ENCODE assay signal across 22 cellular contexts in genomic region chr10:128571745-128572144, GRCh38.
DNase-seq lines count a peak whose midpoint lies in the region; ATAC-seq and TF ChIP-seq lines count a peak whose summit lies in the region.
"Had no signal": no experiment of that assay in that cellular context is flagged by ENCODE, and none has a peak within 500 bp of the region (broad histone marks: within the 10 kb centered on the region; RNA-seq: fewer than 3 reads in every experiment).

No MANE protein-coding gene starts in this region.

- intact Hi-C loops in HCT116 (cut with micrococcal nuclease), result no loop called here

- H3K4me1 ChIP-seq in HCT116 (ENCODE audit: control insufficient read depth in 1 of 2, insufficient read depth in 2 of 2, low read length in 2 of 2) (no peaks in the 10 kb centered on the region), tibial nerve (no peaks in the 10 kb centered on the region)

- H3K9me3 ChIP-seq in HCT116 (ENCODE audit: control insufficient read depth in 1 of 2, insufficient read depth in 1 of 2, low read depth in 1 of 2, low read length in 2 of 2) (no peaks in the 10 kb centered on the region), tibial nerve (no peaks in the 10 kb centered on the region)

- TF ChIP-seq CTCF in HCT116 (IDR thresholded peaks at IDR 0.05 in 2 of 3, conservative IDR thresholded peaks at IDR 0.05 in 1 of 3; ENCODE audit: borderline replicate concordance in 1 of 3, insufficient read depth in 1 of 3, low read depth in 2 of 3, low read length in 2 of 3), result peak; percentile 17 to 51 (median 49); a peak in 5 of 6 replicates
- no peak for TF ChIP-seq CTCF in glutamatergic neuron (IDR thresholded peaks at IDR 0.05; ENCODE audit: partially characterized antibody, unreplicated experiment)
- TF ChIP-seq CTCF in nephron (IDR thresholded peaks at IDR 0.05; ENCODE audit: unreplicated experiment in 3 of 3), result no peak
- TF ChIP-seq CTCF in type B pancreatic cell (conservative IDR thresholded peaks at IDR 0.05), result peak; percentile 28
- TF ChIP-seq CTCF in tibial nerve (IDR thresholded peaks at IDR 0.05), result no peak

- TF ChIP-seq RAD21 in HCT116 (IDR thresholded peaks at IDR 0.05; ENCODE audit: low read depth), result peak; percentile 49

- H3K9me2 ChIP-seq in HCT116 (ENCODE audit: insufficient read depth), result no peaks in the 10 kb centered on the region

- POLR2A ChIA-PET in HCT116 (lab: Charles Lee), result no interaction called here

- H3K27me3 ChIP-seq in HCT116 (ENCODE audit: insufficient read depth, low read length) (peaks cover 88% of the 10 kb centered on the region), tibial nerve (no peaks in the 10 kb centered on the region)

- H3K4me3 ChIP-seq in HCT116 (replicated peaks in 1 of 2; ENCODE audit: low read depth in 1 of 2, low read length in 2 of 2) (no peak overlapping the region), tibial nerve (no peak overlapping the region)
- H3K4me3 ChIP-seq: GM23248 had no signal

- ATAC-seq in HCT116, result peak; percentile 69
- no peak for ATAC-seq in GM19455 (IDR thresholded peaks at IDR 0.05; ENCODE audit: unreplicated experiment)
- ATAC-seq: HepG2, SK-N-SH treated with all-trans-retinoic acid at 6 μM for 48 hours had no signal

- no peak overlapping the region for H3K9ac ChIP-seq in HCT116 (ENCODE audit: low read length)
- H3K9ac ChIP-seq: GM23248, KMS-11 had no signal

- in situ Hi-C loops in G401 (cut with HindIII; ENCODE audit: low sequenced_read_pairs), result no loop called here

- H3K27ac Mint-ChIP-seq in glutamatergic neuron (ENCODE audit: unreplicated experiment) (peak overlapping the region; percentile 82), nephron (peak overlapping the region; percentile 24 to 67 (median 61)), type B pancreatic cell (peak overlapping the region; percentile 14)
- H3K27ac Mint-ChIP-seq: HFFc6 had no signal

- CTCF ChIA-PET in HCT116 (lab: Charles Lee), result interaction anchor here (1.3 kb wide), 1 partner anchor 43 kb away, joined by 3 read pairs; no protein-coding TSS in a partner anchor

- 44 to 46% methylated on average over 3 of the region's 3 CpGs for WGBS in tibial nerve, 2 donors

- no peaks in the 10 kb centered on the region for H3K79me2 ChIP-seq in HCT116 (ENCODE audit: insufficient read depth, low read length)

- H3K27ac ChIP-seq in HCT116 (ENCODE audit: low read depth, low read length) (no peak overlapping the region), tibial nerve (no peak overlapping the region)
- H3K27ac ChIP-seq: C4-2B, GM23248, KMS-11 had no signal

- H3K9me3 Mint-ChIP-seq in glutamatergic neuron (ENCODE audit: unreplicated experiment), result peaks cover 18% of the 10 kb centered on the region
- no peaks in the 10 kb centered on the region for H3K9me3 Mint-ChIP-seq in nephron
- peaks cover 4% of the 10 kb centered on the region for H3K9me3 Mint-ChIP-seq in type B pancreatic cell

- no peaks in the 10 kb centered on the region for H4K20me1 ChIP-seq in HCT116 (ENCODE audit: insufficient read depth)

- RAD21 ChIA-PET in HCT116 (lab: Charles Lee; ENCODE audit: low non-redundant PET in 1 of 2, low total read pairs in 2 of 2, uncharacterized antibody in 2 of 2, unreplicated experiment in 2 of 2), result no interaction called here

- TF ChIP-seq POLR2A in HCT116 (IDR thresholded peaks at IDR 0.05; ENCODE audit: borderline replicate concordance, extremely low read depth, insufficient read depth, insufficient read length), result no peak
- no peak for TF ChIP-seq POLR2A in tibial nerve (IDR thresholded peaks at IDR 0.05)

- H3K4me3 Mint-ChIP-seq in glutamatergic neuron (ENCODE audit: unreplicated experiment) (peak overlapping the region; percentile 15), nephron (peak overlapping the region in 1 of 3 experiments; percentile 11), type B pancreatic cell (no peak overlapping the region)
- H3K4me3 Mint-ChIP-seq: HFFc6 had no signal

- no TSS peak for BruUV-seq in HCT116 (replicated peaks; lab: Mats Ljungman, UMichigan)

- peaks cover 65% of the 10 kb centered on the region for H3K4me1 Mint-ChIP-seq in glutamatergic neuron (ENCODE audit: low read depth, unreplicated experiment)
- peaks cover 74% of the 10 kb centered on the region for H3K4me1 Mint-ChIP-seq in nephron
- peaks cover 36% of the 10 kb centered on the region for H3K4me1 Mint-ChIP-seq in type B pancreatic cell (ENCODE audit: unreplicated experiment)

- DNase-seq in HCT116 (ENCODE audit: low read depth, low spot score) (no peak), glutamatergic neuron (no peak), type B pancreatic cell (ENCODE audit: extremely low spot score, unreplicated experiment) (no peak), tibial nerve (ENCODE audit: low spot score in 2 of 2) (no peak), G401 (ENCODE audit: low spot score) (no peak), HuH-7.5 (ENCODE audit: low spot score) (no peak)
- DNase-seq: AML-193, DMS79, GM23248, HFFc6, NCI-H1417, NCI-H187, NCI-H2227 treated with DMSO at 0.1 percent for 48 hours, NCI-H524, NCI-H82, SHP77 had no signal

- H3K36me3 ChIP-seq in HCT116 (ENCODE audit: control insufficient read depth in 1 of 2, insufficient read depth in 2 of 2, low read length in 2 of 2), result no peaks in the 10 kb centered on the region
- no peaks in the 10 kb centered on the region for H3K36me3 ChIP-seq in tibial nerve

- no peak overlapping the region for H2AFZ ChIP-seq in HCT116 (ENCODE audit: low read depth, low read length, poor library complexity, severe bottlenecking)
- H2AFZ ChIP-seq: GM23248 had no signal

- no peaks in the 10 kb centered on the region for H3K36me3 Mint-ChIP-seq in glutamatergic neuron (ENCODE audit: unreplicated experiment)
- H3K36me3 Mint-ChIP-seq in nephron (ENCODE audit: low read depth), result no peaks in the 10 kb centered on the region
- no peaks in the 10 kb centered on the region for H3K36me3 Mint-ChIP-seq in type B pancreatic cell

- H3K4me2 ChIP-seq in HCT116 (ENCODE audit: low read length), result no peak overlapping the region
- H3K4me2 ChIP-seq: KMS-11 had no signal

- H3K27me3 Mint-ChIP-seq in glutamatergic neuron (ENCODE audit: unreplicated experiment) (peaks cover 11% of the 10 kb centered on the region), nephron (ENCODE audit: low read depth) (peaks cover 26% of the 10 kb centered on the region), type B pancreatic cell (peaks cover 56% of the 10 kb centered on the region)

- TF ChIP-seq EP300 in tibial nerve (IDR thresholded peaks at IDR 0.05), result no peak

TF ChIP-seq in HCT116, 20 proteins besides CTCF, POLR2A, EP300 and RAD21:
- no peak for TF ChIP-seq ELF1 (IDR thresholded peaks at IDR 0.05; ENCODE audit: borderline replicate concordance, low read depth)
- no peak for TF ChIP-seq SRF (IDR thresholded peaks at IDR 0.05; ENCODE audit: low read depth)
- no peak for TF ChIP-seq EGR1 (IDR thresholded peaks at IDR 0.05; ENCODE audit: low read depth)
- no peak for TF ChIP-seq TCF7L2 (IDR thresholded peaks at IDR 0.05; ENCODE audit: borderline replicate concordance, extremely low read depth, insufficient read depth, insufficient read length)
- no peak for TF ChIP-seq EZH2 (IDR thresholded peaks at IDR 0.05)
- TF ChIP-seq CEBPB (IDR thresholded peaks at IDR 0.05; ENCODE audit: low read depth), result no peak
- no peak for TF ChIP-seq CBX3 (IDR thresholded peaks at IDR 0.05; ENCODE audit: low read depth)
- TF ChIP-seq YY1 (IDR thresholded peaks at IDR 0.05; ENCODE audit: extremely low read depth, insufficient replicate concordance, low read depth, low read length), result no peak
- no peak for TF ChIP-seq MAX (IDR thresholded peaks at IDR 0.05)
- no peak for TF ChIP-seq EZH2phosphoT487 (IDR thresholded peaks at IDR 0.05; ENCODE audit: borderline replicate concordance)

Comparison
In these comparisons a context has a peak if more than half of its experiments do, and no peak if none do; other contexts are left out.
1. CTCF ChIP-seq: peak in HCT116 (3 of 3) and type B pancreatic cell (single experiment); none in glutamatergic neuron (single experiment), nephron (0 of 3) and tibial nerve (0 of 5).
2. H3K27ac Mint-ChIP-seq: peak in every context shown above with its lines; median percentile 82 in glutamatergic neuron; 61 in nephron; 14 in type B pancreatic cell.